In genomic region chr9:110179734-110180133, GRCh38 we compare ENCODE assay signal across 14 cellular contexts. TPM values are rescaled to one million over a fixed set of nuclear protein-coding genes. Genes with fewer than 3 reads are reported as not detected.
DNase-seq lines count a peak whose midpoint lies in the region; ATAC-seq, FAIRE-seq and TF ChIP-seq lines count a peak whose summit lies in the region.
"Had no signal": no experiment of that assay in that cellular context is flagged by ENCODE, and none has a peak within 500 bp of the region (broad histone marks: within the 10 kb centered on the region; RNA-seq: fewer than 3 reads in every experiment).

No MANE protein-coding gene starts in this region.

- H3K4me3 ChIP-seq in BJ (ENCODE audit: low read depth, low read length) (no peak overlapping the region), IMR-90 (ENCODE audit: insufficient read depth, low read depth, low read length) (no peak overlapping the region), GM12878 (no peak overlapping the region), keratinocyte (ENCODE audit: control insufficient read depth in 2 of 3, extremely low read depth in 1 of 3, insufficient read depth in 2 of 3, low read depth in 1 of 3, low read length in 3 of 3) (no peak overlapping the region)
- H3K4me3 ChIP-seq: hepatocyte had no signal

- H3K9me1 ChIP-seq in IMR-90 (ENCODE audit: insufficient read depth, low read length) (peaks cover 8% of the 10 kb centered on the region), keratinocyte (ENCODE audit: control insufficient read depth, extremely low read depth, insufficient read depth, low read length) (no peaks in the 10 kb centered on the region)

- no peak overlapping the region for H4K8ac ChIP-seq in IMR-90 (ENCODE audit: low read depth in 2 of 2, low read length in 2 of 2)

- SMC1A ChIA-PET in GM12878 (lab: Charles Lee; ENCODE audit: uncharacterized antibody, unreplicated experiment) = interaction anchor here (1.0 to 1.5 kb wide), 6 partner anchors 122 to 605 kb away, joined by 3 to 4 read pairs (median 4); no protein-coding TSS in a partner anchor

- H4K20me1 ChIP-seq in IMR-90 (ENCODE audit: insufficient read depth, low read length) (peaks cover 2% of the 10 kb centered on the region; the same call in 1 of the 2 replicates), GM12878 (ENCODE audit: control insufficient read depth, insufficient read depth) (no peaks in the 10 kb centered on the region), keratinocyte (ENCODE audit: control insufficient read depth, extremely low read depth, insufficient read depth, low read length) (no peaks in the 10 kb centered on the region)

- FAIRE-seq in GM12878 (lab: Jason Lieb, UNC) = no peak
- peak; percentile 41 for FAIRE-seq in keratinocyte (lab: Jason Lieb, UNC)
- FAIRE-seq: H1 had no signal

- intact Hi-C loops in IMR-90 (cut with micrococcal nuclease) = loop anchor here (10.0 kb wide), 1 partner anchor 195 kb away; no protein-coding TSS in a partner anchor
- intact Hi-C loops in GM12878 (cut with micrococcal nuclease; ENCODE audit: unreplicated experiment) = loop anchor here (10.0 kb wide), 1 partner anchor 1115 kb away; no protein-coding TSS in a partner anchor

- no peak overlapping the region for H3K27ac ChIP-seq in IMR-90 (ENCODE audit: insufficient read depth, low read length)
- H3K27ac ChIP-seq in GM12878 (ENCODE audit: control insufficient read depth, insufficient read depth) = no peak overlapping the region
- H3K27ac ChIP-seq in keratinocyte (ENCODE audit: control insufficient read depth, insufficient read depth, low read length) = peak overlapping the region; percentile 21
- H3K27ac ChIP-seq: hepatocyte had no signal

- H3K4me2 ChIP-seq in IMR-90 (ENCODE audit: low read depth, low read length) (no peak overlapping the region), GM12878 (ENCODE audit: control insufficient read depth, insufficient read depth) (no peak overlapping the region), keratinocyte (ENCODE audit: control insufficient read depth, extremely low read depth, insufficient read depth, low read depth, low read length) (no peak overlapping the region)
- H3K4me2 ChIP-seq: hepatocyte had no signal

- no peak for TF ChIP-seq CTCF in BJ (IDR thresholded peaks at IDR 0.05; ENCODE audit: insufficient read depth, low read depth, low read length)
- TF ChIP-seq CTCF in IMR-90 (conservative IDR thresholded peaks at IDR 0.05; ENCODE audit: low read depth, low read length) = no peak
- no peak for TF ChIP-seq CTCF in GM12878 (IDR thresholded peaks at IDR 0.05 in 2 of 3, conservative IDR thresholded peaks at IDR 0.05 in 1 of 3; ENCODE audit: control insufficient read depth in 2 of 3, extremely low read depth in 1 of 3, insufficient read depth in 1 of 3, low read depth in 3 of 3, low read length in 3 of 3)
- TF ChIP-seq CTCF in keratinocyte (optimal IDR thresholded peaks at IDR 0.05 in 1 of 3, IDR thresholded peaks at IDR 0.05 in 1 of 3, conservative IDR thresholded peaks at IDR 0.05 in 1 of 3; ENCODE audit: extremely low read depth in 1 of 3, insufficient read depth in 2 of 3, low read length in 3 of 3) = no peak

- H2AK5ac ChIP-seq in IMR-90 (ENCODE audit: low read depth, low read length) = no peak overlapping the region

- DNase-seq in BJ (ENCODE audit: low read depth) (peak; percentile 40), IMR-90 (peak; percentile 86), GM12878 (ENCODE audit: low read depth, low spot score) (no peak), keratinocyte (ENCODE audit: low read depth, low spot score) (no peak), NCI-H187 treated with DMSO at 0.1 percent for 48 hours (lab: John Stamatoyannopoulos, UW) (no peak), amygdala (lab: John Stamatoyannopoulos, UW) (no peak)
- DNase-seq: activated CD4-positive, alpha-beta T cell treated with anti-CD3 and anti-CD28 coated beads, Interleukin-2, amount 50 U/mL, for 48 hours; activated gamma-delta T cell treated with Interleukin-2 at 50 U/mL for 16 hours; cortex of kidney; NCI-H2029 treated with DMSO at 0.1 percent for 48 hours had no signal

- H2BK20ac ChIP-seq in IMR-90 (ENCODE audit: low read depth, low read length) = no peak overlapping the region

- dilution Hi-C loops in IMR-90 (cut with HindIII; ENCODE audit: low sequenced_read_pairs, unreplicated experiment) = no loop called here
- dilution Hi-C loops in keratinocyte (cut with MboI; ENCODE audit: extremely low pct_ligation_motif_present, low sequenced_read_pairs) = no loop called here

- peaks cover 0 to 6% of the 10 kb centered on the region in 2 experiments; a peak in 1 of 4 replicates for H3K79me1 ChIP-seq in IMR-90 (ENCODE audit: low read depth in 1 of 2, low read length in 2 of 2)

- RAD21 ChIA-PET in GM12878 (lab: Charles Lee; ENCODE audit: unreplicated experiment) = interaction anchor here (0.7 to 2.3 kb wide), 7 partner anchors 15 to 1241 kb away, joined by 3 to 8 read pairs (median 3); no protein-coding TSS in a partner anchor

- TF ChIP-seq RAD21 in IMR-90 (IDR thresholded peaks at IDR 0.05; ENCODE audit: low read length) (no peak), GM12878 (IDR thresholded peaks at IDR 0.05; ENCODE audit: insufficient read depth, low read depth, low read length) (no peak)

- no peak overlapping the region for H2AFZ ChIP-seq in IMR-90 (replicated peaks; ENCODE audit: low read length, poor library complexity)
- H2AFZ ChIP-seq in GM12878 (ENCODE audit: control insufficient read depth, low read depth, low read length) = no peak overlapping the region
- H2AFZ ChIP-seq in keratinocyte (ENCODE audit: control insufficient read depth, low read length) = no peak overlapping the region
- H2AFZ ChIP-seq: hepatocyte had no signal

- in situ Hi-C loops in IMR-90 (cut with MboI; ENCODE audit: low sequenced_read_pairs) (loop anchor here (25.0 kb wide), 2 partner anchors 433 to 883 kb away; no protein-coding TSS in a partner anchor), GM12878 (cut with MboI) (loop anchor here (5.0 to 25.0 kb wide), 2 partner anchors 443 to 1133 kb away; no protein-coding TSS in a partner anchor)

- no peak overlapping the region for H3K56ac ChIP-seq in IMR-90 (ENCODE audit: extremely low read depth, insufficient read depth, low read length)

- H2BK5ac ChIP-seq in IMR-90 (ENCODE audit: low read depth, low read length, poor library complexity, severe bottlenecking) = no peak overlapping the region

- no peaks in the 10 kb centered on the region for H3K36me3 ChIP-seq in BJ (ENCODE audit: control insufficient read depth, insufficient read depth, low read length)
- H3K36me3 ChIP-seq in IMR-90 (ENCODE audit: control insufficient read depth, insufficient read depth, low read length) = no peaks in the 10 kb centered on the region
- H3K36me3 ChIP-seq in GM12878 (ENCODE audit: control insufficient read depth in 2 of 2, insufficient read depth in 2 of 2, low read length in 1 of 2) = no peaks in the 10 kb centered on the region
- no peaks in the 10 kb centered on the region for H3K36me3 ChIP-seq in keratinocyte (ENCODE audit: control insufficient read depth in 2 of 2, extremely low read depth in 1 of 2, insufficient read depth in 2 of 2, low read length in 2 of 2)

- no peak overlapping the region for H3K18ac ChIP-seq in IMR-90 (ENCODE audit: low read depth, low read length)

- H3K9me3 ChIP-seq in IMR-90 (ENCODE audit: control insufficient read depth, insufficient read depth, low read length) (no peaks in the 10 kb centered on the region), GM12878 (replicated peaks; ENCODE audit: control insufficient read depth, insufficient read depth, low read length) (no peaks in the 10 kb centered on the region; the same call in 2 of the 3 replicates), keratinocyte (ENCODE audit: control insufficient read depth, low read depth, low read length) (no peaks in the 10 kb centered on the region)

- no peak for TF ChIP-seq POLR2A in IMR-90 (IDR thresholded peaks at IDR 0.05; ENCODE audit: low read depth, low read length)
- TF ChIP-seq POLR2A in GM12878 (IDR thresholded peaks at IDR 0.05; ENCODE audit: low read depth, low read length) = no peak

- no peak overlapping the region for H3K23ac ChIP-seq in IMR-90 (ENCODE audit: low read depth, low read length)

- H3K14ac ChIP-seq in IMR-90 (replicated peaks; ENCODE audit: low read depth, low read length) = no peak overlapping the region

- no TSS peak for BruUV-seq in IMR-90 (replicated peaks; lab: Mats Ljungman, UMichigan)
- no TSS peak for BruUV-seq in GM12878 (replicated peaks; lab: Mats Ljungman, UMichigan)

- no peak overlapping the region for H2BK15ac ChIP-seq in IMR-90 (ENCODE audit: low read depth, low read length)

- WGBS in IMR-90 (ENCODE audit: extremely low coverage in 2 of 2, insufficient read length in 1 of 2), 2 experiments = no CpG with 5 or more reads among the region's 4 CpGs
- WGBS in GM12878 (ENCODE audit: insufficient coverage, insufficient replicate concordance, low lambda C conversion rate, missing lambda C conversion rate) = 33% methylated on average over 4 of the region's 4 CpGs

- no peak overlapping the region for H3K4ac ChIP-seq in IMR-90 (ENCODE audit: low read depth, low read length)

- no peak overlapping the region for H2AK9ac ChIP-seq in IMR-90 (replicated peaks; ENCODE audit: low read depth, low read length, poor library complexity)

- ATAC-seq in IMR-90 (ENCODE audit: low read depth) (peak; percentile 25), GM12878 (no peak), HG02981 (IDR thresholded peaks at IDR 0.05; ENCODE audit: unreplicated experiment) (no peak), GM18502 (IDR thresholded peaks at IDR 0.05; ENCODE audit: poor library complexity, unreplicated experiment) (no peak)

- TF ChIP-seq EP300 in GM12878 (IDR thresholded peaks at IDR 0.05; ENCODE audit: borderline replicate concordance in 1 of 2, control insufficient read depth in 1 of 2, low read depth in 2 of 2, low read length in 2 of 2) = no peak

- no peak overlapping the region; the same call in 1 of the 2 replicates for H4K5ac ChIP-seq in IMR-90 (ENCODE audit: low read depth, low read length)

- H3K79me2 ChIP-seq in GM12878 (ENCODE audit: control insufficient read depth, insufficient read depth, low read length) = no peaks in the 10 kb centered on the region
- H3K79me2 ChIP-seq in keratinocyte (ENCODE audit: control insufficient read depth, insufficient read depth, low read length) = no peaks in the 10 kb centered on the region
- H3K79me2 ChIP-seq: hepatocyte had no signal

- CTCF ChIA-PET in BJ (lab: Yijun Ruan, JAX) (interaction anchor here (0.9 to 11.9 kb wide), 8 partner anchors 9 to 444 kb away, joined by 3 to 166 read pairs (median 4); no protein-coding TSS in a partner anchor), IMR-90 (lab: Yijun Ruan, JAX) (no interaction called here), GM12878 (lab: Yijun Ruan, JAX) (interaction anchor here (0.9 to 2.3 kb wide), 11 partner anchors 9 to 857 kb away, joined by 3 to 12 read pairs (median 3); no protein-coding TSS in a partner anchor)

- H3K27me3 ChIP-seq in BJ (ENCODE audit: control insufficient read depth, insufficient read depth, low read length) (no peaks in the 10 kb centered on the region), IMR-90 (ENCODE audit: control insufficient read depth, insufficient read depth, low read length) (no peaks in the 10 kb centered on the region), GM12878 (replicated peaks in 1 of 2; ENCODE audit: control insufficient read depth in 2 of 2, insufficient read depth in 2 of 2, low read length in 1 of 2) (no peaks in the 10 kb centered on the region), keratinocyte (ENCODE audit: control insufficient read depth, extremely low read depth, insufficient read depth, low read length) (no peaks in the 10 kb centered on the region)
- H3K27me3 ChIP-seq: hepatocyte had no signal

- H3K9ac ChIP-seq in IMR-90 (ENCODE audit: low read depth, low read length) = no peak overlapping the region
- H3K9ac ChIP-seq in GM12878 (ENCODE audit: control insufficient read depth, insufficient read depth, low read length) = no peak overlapping the region
- no peak overlapping the region for H3K9ac ChIP-seq in keratinocyte (ENCODE audit: control insufficient read depth, extremely low read depth, insufficient read depth, low read length)

- H2BK120ac ChIP-seq in IMR-90 (ENCODE audit: low read depth, low read length) = no peak overlapping the region

- peaks cover 7% of the 10 kb centered on the region for H3K4me1 ChIP-seq in IMR-90 (ENCODE audit: control insufficient read depth, insufficient read depth, low read length)
- H3K4me1 ChIP-seq in GM12878 (ENCODE audit: control insufficient read depth, insufficient read depth, low read length) = no peaks in the 10 kb centered on the region
- peaks cover 23% of the 10 kb centered on the region for H3K4me1 ChIP-seq in keratinocyte (ENCODE audit: control insufficient read depth, extremely low read depth, insufficient read depth, low read length)

- POLR2A ChIA-PET in BJ (lab: Charles Lee) (interaction anchor here (0.6 to 0.7 kb wide), 2 partner anchors 316 to 440 kb away, joined by 3 to 4 read pairs; no protein-coding TSS in a partner anchor), IMR-90 (lab: Charles Lee; ENCODE audit: unreplicated experiment) (no interaction called here), GM12878 (lab: Charles Lee) (interaction anchor here (0.7 kb wide), 1 partner anchor 264 kb away, joined by 4 read pairs; no protein-coding TSS in a partner anchor)

- no peak overlapping the region for H4K91ac ChIP-seq in IMR-90 (ENCODE audit: insufficient read depth, low read depth, low read length)

RNA-seq across cellular contexts. Expression of gene C9orf152, which starts 28.2 kb away (rescaled TPM):
- polyA plus RNA-seq in BJ (2011; rRNA removed) (not detected in 2 replicates), IMR-90 (2012; rRNA removed) (not detected in 2 replicates), GM12878 (2011; rRNA removed) (0.04 TPM in 1 of 2 replicates, not detected in the other), GM12878 (2014; fragmentation: Illumina TruSeq; extraction: Trizol) (not detected in 2 replicates), GM12878 (2014; fragmentation: Nextera tagmentation; extraction: Ambion mirVana) (not detected), GM12878 (2014; rRNA removed) (not detected in 2 replicates), GM12878 (2016; fragmentation: Nextera tagmentation; extraction: Ambion mirVana) (not detected), keratinocyte (0.01 TPM in 1 of 3 replicates, not detected in the others)
- not detected in 2 replicates for polyA minus RNA-seq in BJ (2011; rRNA and poly(A)+ RNA removed)
- total RNA-seq in IMR-90 (2012; rRNA removed) (not detected in 2 replicates), GM12878 (2014; rRNA removed) (not detected in 2 replicates), GM12878 (2014; rRNA removed; fragmentation: Illumina TruSeq; extraction: Trizol) (not detected in 2 replicates), GM12878 (2021) (not detected in 2 replicates)
- not detected in 2 replicates for polyA plus RNA-seq in IMR-90 (2012; cell fraction: cytosol; rRNA removed)
- polyA plus RNA-seq in IMR-90 (2012; cell fraction: nucleus; rRNA removed; ENCODE audit: low replicate concordance) = not detected in 2 replicates
- total RNA-seq in GM12878 (2013; cell fraction: nucleolus; rRNA removed) = not detected in 2 replicates
- not detected for polyA plus RNA-seq in GM12878 (2011; ENCODE audit: low read depth)
- not detected in 2 replicates for polyA plus RNA-seq in GM12878 (2011; cell fraction: cytosol; rRNA removed)
- polyA plus RNA-seq in GM12878 (2011; cell fraction: nucleus; rRNA removed) = not detected in 2 replicates
- polyA plus RNA-seq in GM12878 (2012) = 0.04 and 0.16 TPM in 2 replicates
- not detected in 2 replicates for polyA minus RNA-seq in GM12878 (2011; rRNA and poly(A)+ RNA removed)
- not detected in 2 replicates for polyA minus RNA-seq in GM12878 (2011; cell fraction: cytosol; rRNA and poly(A)+ RNA removed)
- 0.12 TPM in 1 of 2 replicates, not detected in the other for polyA minus RNA-seq in GM12878 (2011; cell fraction: nucleus; rRNA and poly(A)+ RNA removed)
- polyA plus RNA-seq in keratinocyte (2011; ENCODE audit: low read depth) = not detected
- not detected in 2 replicates for polyA plus RNA-seq in keratinocyte (2011; cell fraction: cytosol; rRNA removed)
- polyA plus RNA-seq in keratinocyte (2011; cell fraction: nucleus; rRNA removed) = 0.04 and 0.05 TPM in 2 replicates
- polyA plus RNA-seq in keratinocyte (2012; ENCODE audit: low replicate concordance) = 0.03 and 0.13 TPM in 2 replicates
- not detected in 3 replicates for polyA minus RNA-seq in keratinocyte
- polyA minus RNA-seq in keratinocyte (2011; cell fraction: cytosol; rRNA and poly(A)+ RNA removed) = not detected
- polyA minus RNA-seq in keratinocyte (2011; cell fraction: nucleus; rRNA and poly(A)+ RNA removed) = not detected in 2 replicates
- total RNA-seq: H1 had no signal
- polyA plus RNA-seq: H1 had no signal

Comparison
In these comparisons a context has a peak if more than half of its experiments do, and no peak if none do; other contexts are left out.
1. DNase-seq: peak in BJ (single experiment) and IMR-90 (single experiment); none in GM12878 (single experiment), keratinocyte (single experiment), NCI-H187 treated with DMSO at 0.1 percent for 48 hours (single experiment) and amygdala (0 of 56).